In the genomic region with DNA sequence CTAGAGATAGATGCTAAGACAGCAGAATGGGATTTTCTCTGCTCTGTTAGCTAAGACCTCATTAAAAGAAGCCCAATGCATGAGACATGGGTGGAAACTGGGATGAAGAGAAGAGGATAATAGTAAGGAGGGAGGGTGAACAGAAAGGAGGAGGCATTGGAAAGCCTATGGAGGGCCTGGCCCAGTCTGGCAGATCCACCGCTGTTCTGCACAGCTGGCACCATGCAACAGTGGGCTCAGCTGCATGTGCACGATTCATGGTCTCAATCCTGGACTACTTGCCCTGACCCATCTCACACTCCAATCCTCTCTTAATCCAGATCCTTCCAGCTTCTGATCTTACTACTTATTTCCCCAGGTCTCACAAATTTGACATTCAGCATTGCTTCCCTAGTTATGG, we compare ENCODE assay signal across 22 cellular contexts. TPM values are rescaled to one million over a fixed set of nuclear protein-coding genes. Genes with fewer than 3 reads are reported as not detected.
DNase-seq lines count a peak whose midpoint lies in the region; ATAC-seq and TF ChIP-seq lines count a peak whose summit lies in the region.
"Had no signal": no experiment of that assay in that cellular context is flagged by ENCODE, and none has a peak within 500 bp of the region (broad histone marks: within the 10 kb centered on the region; RNA-seq: fewer than 3 reads in every experiment).

No MANE protein-coding gene starts in this region.

- H3K4me3 ChIP-seq in BLaER1 (no peak overlapping the region), IMR-90 (ENCODE audit: insufficient read depth, low read depth, low read length) (no peak overlapping the region), brain microvascular endothelial cell (ENCODE audit: low read depth, low read length) (peak overlapping the region; percentile 68), neural cell (ENCODE audit: low read length) (peak overlapping the region; percentile 88)
- H3K4me3 ChIP-seq: coronary artery, gastroesophageal sphincter, SJCRH30 had no signal

- no peak overlapping the region for H3K18ac ChIP-seq in IMR-90 (ENCODE audit: low read depth, low read length)

- H3K9me2 ChIP-seq in neural cell (ENCODE audit: insufficient read depth, low read length): no peaks in the 10 kb centered on the region

- H2AFZ ChIP-seq in IMR-90 (replicated peaks; ENCODE audit: low read length, poor library complexity) (no peak overlapping the region), neural cell (ENCODE audit: low read depth, low read length) (no peak overlapping the region)

- POLR2A ChIA-PET in IMR-90 (lab: Charles Lee; ENCODE audit: unreplicated experiment): no interaction called here

- H3K9me3 ChIP-seq in BLaER1 (no peaks in the 10 kb centered on the region), IMR-90 (ENCODE audit: control insufficient read depth, insufficient read depth, low read length) (no peaks in the 10 kb centered on the region), neural cell (ENCODE audit: low read length) (no peaks in the 10 kb centered on the region)
- H3K9me3 ChIP-seq: gastroesophageal sphincter, SJCRH30, thoracic aorta had no signal

- H3K4ac ChIP-seq in IMR-90 (ENCODE audit: low read depth, low read length): no peak overlapping the region

- H3K79me1 ChIP-seq in IMR-90 (ENCODE audit: low read depth in 1 of 2, low read length in 2 of 2): peaks cover 8 to 16% of the 10 kb centered on the region in 2 experiments

- DNase-seq in IMR-90: no peak
- no peak for DNase-seq in brain microvascular endothelial cell
- no peak for DNase-seq in globus pallidus (ENCODE audit: low spot score)
- no peak for DNase-seq in DMS53 (lab: John Stamatoyannopoulos, UW)
- no peak for DNase-seq in activated T-cell treated with anti-CD3 and anti-CD28 coated beads, Interleukin-2, amount 50 U/mL, for 48 hours
- no peak for DNase-seq in SIG-M5 treated with dmso at 0.1 percent for 504 hours (lab: John Stamatoyannopoulos, UW; ENCODE audit: unreplicated experiment)
- DNase-seq: activated CD4-positive, alpha-beta memory T cell treated with anti-CD3 and anti-CD28 coated beads, Interleukin-2, amount 10 ng/mL, durations not matched to agents 7 days and 5 days; activated CD4-positive, CD25-positive, alpha-beta regulatory T cell; activated naive CD4-positive, alpha-beta T cell treated with anti-CD3 and anti-CD28 coated beads, Interleukin-2, amount 50 U/mL, for 16 hours; activated T-cell treated with anti-CD3 and anti-CD28 coated beads, Interleukin-2, amount 50 U/mL, for 1 hour; CD8-positive, alpha-beta memory T cell; kidney glomerular epithelial cell; mesendoderm; NCI-H1092; NCI-H510A; SJCRH30 had no signal

- TF ChIP-seq EP300 in neural cell (conservative IDR thresholded peaks at IDR 0.05; ENCODE audit: poor library complexity, severe bottlenecking): no peak

- H2BK15ac ChIP-seq in IMR-90 (ENCODE audit: low read depth, low read length): no peak overlapping the region

- WGBS in IMR-90 (ENCODE audit: extremely low coverage in 2 of 2, insufficient read length in 1 of 2), 2 experiments: 100% methylated on average over 2 of the region's 2 CpGs; no CpG with 5 or more reads in 1 of the 2 experiments

- no TSS peak for BruUV-seq in IMR-90 (replicated peaks; lab: Mats Ljungman, UMichigan)

- H2AK9ac ChIP-seq in IMR-90 (replicated peaks; ENCODE audit: low read depth, low read length, poor library complexity): no peak overlapping the region

- H3K27ac ChIP-seq in BLaER1 (no peak overlapping the region), IMR-90 (ENCODE audit: insufficient read depth, low read length) (no peak overlapping the region), brain microvascular endothelial cell (no peak overlapping the region), neural cell (ENCODE audit: low read length) (peak overlapping the region; percentile 87)
- H3K27ac ChIP-seq: coronary artery, KMS-11, SJCRH30, thoracic aorta had no signal

- no peak overlapping the region for H4K5ac ChIP-seq in IMR-90 (ENCODE audit: low read depth, low read length)

- H4K20me1 ChIP-seq in BLaER1: peaks cover 19% of the 10 kb centered on the region; the same call in 1 of the 2 replicates
- H4K20me1 ChIP-seq in IMR-90 (ENCODE audit: insufficient read depth, low read length): no peaks in the 10 kb centered on the region; the same call in 1 of the 2 replicates
- H4K20me1 ChIP-seq in neural cell (ENCODE audit: insufficient read depth): no peaks in the 10 kb centered on the region

- CTCF ChIA-PET in IMR-90 (lab: Yijun Ruan, JAX): no interaction called here

- H3K56ac ChIP-seq in IMR-90 (ENCODE audit: extremely low read depth, insufficient read depth, low read length): no peak overlapping the region

- no peaks in the 10 kb centered on the region for H3F3A ChIP-seq in neural cell (ENCODE audit: insufficient read depth, low read length, poor library complexity, severe bottlenecking)

- H3K27me3 ChIP-seq in BLaER1 (peaks cover 24% of the 10 kb centered on the region), IMR-90 (ENCODE audit: control insufficient read depth, insufficient read depth, low read length) (no peaks in the 10 kb centered on the region), brain microvascular endothelial cell (replicated peaks) (no peaks in the 10 kb centered on the region), neural cell (ENCODE audit: insufficient read depth, low read depth, low read length) (no peaks in the 10 kb centered on the region)
- H3K27me3 ChIP-seq: gastroesophageal sphincter, SJCRH30 had no signal

- dilution Hi-C loops in IMR-90 (cut with HindIII; ENCODE audit: low sequenced_read_pairs, unreplicated experiment): no loop called here

- no peak overlapping the region for H4K8ac ChIP-seq in IMR-90 (ENCODE audit: low read depth in 2 of 2, low read length in 2 of 2)

- no peak overlapping the region for H2BK20ac ChIP-seq in IMR-90 (ENCODE audit: low read depth, low read length)

- no peak overlapping the region for H2BK5ac ChIP-seq in IMR-90 (ENCODE audit: low read depth, low read length, poor library complexity, severe bottlenecking)

- H3K79me2 ChIP-seq in neural cell (replicated peaks; ENCODE audit: insufficient read depth, low read length): peaks cover 52% of the 10 kb centered on the region

- TF ChIP-seq POLR2A in IMR-90 (IDR thresholded peaks at IDR 0.05; ENCODE audit: low read depth, low read length): no peak

- in situ Hi-C loops in IMR-90 (cut with MboI; ENCODE audit: low sequenced_read_pairs) (no loop called here), brain microvascular endothelial cell (cut with HindIII; ENCODE audit: low pct_ligation_motif_present, low sequenced_read_pairs) (no loop called here)

- no peak overlapping the region for H2BK120ac ChIP-seq in IMR-90 (ENCODE audit: low read depth, low read length)

- TF ChIP-seq CTCF in IMR-90 (conservative IDR thresholded peaks at IDR 0.05; ENCODE audit: low read depth, low read length) (no peak), brain microvascular endothelial cell (IDR thresholded peaks at IDR 0.05; ENCODE audit: low read depth, low read length, missing control alignments) (no peak), neural cell (IDR thresholded peaks at IDR 0.05; ENCODE audit: poor library complexity, severe bottlenecking) (no peak)

- H3K14ac ChIP-seq in IMR-90 (replicated peaks; ENCODE audit: low read depth, low read length): no peak overlapping the region

- H2AK5ac ChIP-seq in IMR-90 (ENCODE audit: low read depth, low read length): no peak overlapping the region

- H3K4me2 ChIP-seq in BLaER1 (peak overlapping the region; percentile 97), IMR-90 (ENCODE audit: low read depth, low read length) (no peak overlapping the region), neural cell (ENCODE audit: low read length) (peak overlapping the region; percentile 97)
- H3K4me2 ChIP-seq: KMS-11 had no signal

- H3K23ac ChIP-seq in IMR-90 (ENCODE audit: low read depth, low read length): 0 out of 2 replicates have a peak overlapping the region, but pooled peaks have one; percentile 32

- intact Hi-C loops in IMR-90 (cut with micrococcal nuclease): no loop called here

- H3K4me1 ChIP-seq in BLaER1 (peaks cover 34% of the 10 kb centered on the region), IMR-90 (ENCODE audit: control insufficient read depth, insufficient read depth, low read length) (peaks cover 5% of the 10 kb centered on the region)

- H3K9ac ChIP-seq in BLaER1 (no peak overlapping the region), IMR-90 (ENCODE audit: low read depth, low read length) (no peak overlapping the region), neural cell (ENCODE audit: low read length) (peak overlapping the region; percentile 87)
- H3K9ac ChIP-seq: KMS-11 had no signal

- H3K9me1 ChIP-seq in IMR-90 (ENCODE audit: insufficient read depth, low read length): peaks cover 2% of the 10 kb centered on the region; the same call in 1 of the 2 replicates

- no peak for ATAC-seq in IMR-90 (ENCODE audit: low read depth)
- ATAC-seq: gastroesophageal sphincter had no signal

- no peaks in the 10 kb centered on the region for H3K36me3 ChIP-seq in BLaER1
- H3K36me3 ChIP-seq in IMR-90 (ENCODE audit: control insufficient read depth, insufficient read depth, low read length): no peaks in the 10 kb centered on the region
- peaks cover 4% of the 10 kb centered on the region for H3K36me3 ChIP-seq in brain microvascular endothelial cell (replicated peaks)
- H3K36me3 ChIP-seq in neural cell (ENCODE audit: insufficient read depth, low read length): no peaks in the 10 kb centered on the region
- H3K36me3 ChIP-seq: gastroesophageal sphincter, thoracic aorta had no signal

- H4K91ac ChIP-seq in IMR-90 (ENCODE audit: insufficient read depth, low read depth, low read length): no peak overlapping the region

- TF ChIP-seq RAD21 in IMR-90 (IDR thresholded peaks at IDR 0.05; ENCODE audit: low read length): no peak
- TF ChIP-seq RAD21 in neural cell (conservative IDR thresholded peaks at IDR 0.05): no peak

TF ChIP-seq in IMR-90, 13 proteins besides CTCF, POLR2A, EP300 and RAD21:
- TF ChIP-seq MAFK (IDR thresholded peaks at IDR 0.05; ENCODE audit: low read depth, low read length) (no peak), RCOR1 (IDR thresholded peaks at IDR 0.05; ENCODE audit: insufficient replicate concordance, low read length) (no peak)

RNA-seq across cellular contexts. Expression of gene PHC2, which starts 2.2 kb away (rescaled TPM):
- total RNA-seq in IMR-90 (2012; rRNA removed): 43.3 and 46.4 TPM in 2 replicates
- polyA plus RNA-seq in IMR-90 (2012; rRNA removed) (86.3 and 98.1 TPM in 2 replicates), neural cell (171 and 179 TPM in 2 replicates)
- polyA plus RNA-seq in IMR-90 (2012; cell fraction: cytosol; rRNA removed): 91.9 and 128 TPM in 2 replicates
- 110 and 133 TPM in 2 replicates for polyA plus RNA-seq in IMR-90 (2012; cell fraction: nucleus; rRNA removed; ENCODE audit: low replicate concordance)
- polyA minus RNA-seq in neural cell: 154 and 155 TPM in 2 replicates

RNA-seq across cellular contexts. Expression of gene ZSCAN20, which starts 43.8 kb away (rescaled TPM):
- 8.1 and 11.1 TPM in 2 replicates for total RNA-seq in IMR-90 (2012; rRNA removed)
- polyA plus RNA-seq in IMR-90 (2012; rRNA removed) (1.9 and 2.1 TPM in 2 replicates), neural cell (3.3 and 4.4 TPM in 2 replicates)
- polyA plus RNA-seq in IMR-90 (2012; cell fraction: cytosol; rRNA removed): 0.79 and 0.81 TPM in 2 replicates
- polyA plus RNA-seq in IMR-90 (2012; cell fraction: nucleus; rRNA removed; ENCODE audit: low replicate concordance): 3.0 and 5.9 TPM in 2 replicates
- polyA minus RNA-seq in neural cell: 22.4 and 28.7 TPM in 2 replicates

Comparison
In these comparisons a context has a peak if more than half of its experiments do, and no peak if none do; other contexts are left out.
1. H3K4me3 ChIP-seq: peak in brain microvascular endothelial cell (single experiment) and neural cell (single experiment); none in BLaER1 (single experiment) and IMR-90 (single experiment).